In the genomic region with DNA sequence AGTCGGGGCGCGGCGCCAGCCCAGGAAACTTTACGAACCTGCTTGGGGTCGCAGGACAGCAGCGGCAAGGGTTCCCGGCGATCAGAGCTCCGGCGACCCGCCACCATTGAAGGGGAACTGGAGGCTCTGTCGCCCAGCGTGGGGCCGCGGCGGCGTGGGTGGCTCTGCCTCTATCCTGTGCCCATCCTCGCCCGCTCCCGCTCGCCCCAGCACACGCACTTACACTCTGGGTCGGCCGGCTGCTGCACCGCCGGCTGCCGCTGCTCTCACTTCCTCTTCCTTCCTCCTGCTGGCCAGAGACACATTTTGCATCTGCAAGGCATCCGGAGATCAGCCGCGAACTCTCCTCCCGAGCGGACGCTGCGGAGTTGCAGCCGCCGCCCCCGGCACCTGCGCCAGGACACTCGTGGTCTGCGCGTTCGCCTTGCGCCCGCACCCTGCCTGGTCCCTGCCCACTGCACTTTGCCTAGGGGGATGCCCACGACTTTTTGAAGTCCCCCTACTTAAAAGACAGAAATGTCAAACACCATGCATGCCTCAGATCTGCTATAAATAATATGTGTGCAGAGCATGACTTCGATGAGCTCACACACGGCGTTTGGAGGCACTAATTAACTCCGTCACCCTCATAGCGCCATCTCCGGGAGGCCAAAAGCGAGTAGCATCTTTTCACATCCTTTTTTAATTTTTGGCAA, we compare ENCODE assay signal across 1 cellular context.
TF ChIP-seq lines count a peak whose summit lies in the region.

ELMO1 (minus strand) TSS at position 228 of the 695 bp plus-strand sequence. CDS start 106,174 bp downstream, outside the sequence.

TF ChIP-seq in WTC11, 78 proteins besides CTCF, POLR2A, EP300 and RAD21 (continued from another document):
- TF ChIP-seq, protein P1, sequence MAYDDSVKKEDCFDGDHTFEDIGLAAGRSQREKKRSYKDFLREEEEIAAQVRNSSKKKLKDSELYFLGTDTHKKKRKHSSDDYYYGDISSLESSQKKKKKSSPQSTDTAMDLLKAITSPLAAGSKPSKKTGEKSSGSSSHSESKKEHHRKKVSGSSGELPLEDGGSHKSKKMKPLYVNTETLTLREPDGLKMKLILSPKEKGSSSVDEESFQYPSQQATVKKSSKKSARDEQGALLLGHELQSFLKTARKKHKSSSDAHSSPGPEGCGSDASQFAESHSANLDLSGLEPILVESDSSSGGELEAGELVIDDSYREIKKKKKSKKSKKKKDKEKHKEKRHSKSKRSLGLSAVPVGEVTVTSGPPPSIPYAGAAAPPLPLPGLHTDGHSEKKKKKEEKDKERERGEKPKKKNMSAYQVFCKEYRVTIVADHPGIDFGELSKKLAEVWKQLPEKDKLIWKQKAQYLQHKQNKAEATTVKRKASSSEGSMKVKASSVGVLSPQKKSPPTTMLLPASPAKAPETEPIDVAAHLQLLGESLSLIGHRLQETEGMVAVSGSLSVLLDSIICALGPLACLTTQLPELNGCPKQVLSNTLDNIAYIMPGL (CRISPR knock-in tag; IDR thresholded peaks at IDR 0.05), result peak; percentile 85; the same call in 1 of the 2 replicates
- peak; percentile 89 for TF ChIP-seq MAX (CRISPR knock-in tag; IDR thresholded peaks at IDR 0.05)
- TF ChIP-seq TEAD4 (CRISPR knock-in tag; IDR thresholded peaks at IDR 0.05), result no peak
- TF ChIP-seq FOXK1 (CRISPR knock-in tag; IDR thresholded peaks at IDR 0.05), result 0 out of 2 replicates have a peak, but pooled peaks have one; percentile 37
- no peak for TF ChIP-seq ATF1 (CRISPR knock-in tag; IDR thresholded peaks at IDR 0.05)
- TF ChIP-seq NR3C1 (CRISPR knock-in tag; conservative IDR thresholded peaks at IDR 0.05; ENCODE audit: low read depth), result no peak
- TF ChIP-seq NFE2L1 (CRISPR knock-in tag; IDR thresholded peaks at IDR 0.05), result peak; percentile 64; the same call in 1 of the 2 replicates
- peak; percentile 71 for TF ChIP-seq TEAD1 (CRISPR knock-in tag; IDR thresholded peaks at IDR 0.05)
- TF ChIP-seq, protein P2, sequence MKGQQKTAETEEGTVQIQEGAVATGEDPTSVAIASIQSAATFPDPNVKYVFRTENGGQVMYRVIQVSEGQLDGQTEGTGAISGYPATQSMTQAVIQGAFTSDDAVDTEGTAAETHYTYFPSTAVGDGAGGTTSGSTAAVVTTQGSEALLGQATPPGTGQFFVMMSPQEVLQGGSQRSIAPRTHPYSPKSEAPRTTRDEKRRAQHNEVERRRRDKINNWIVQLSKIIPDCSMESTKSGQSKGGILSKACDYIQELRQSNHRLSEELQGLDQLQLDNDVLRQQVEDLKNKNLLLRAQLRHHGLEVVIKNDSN (CRISPR knock-in tag; IDR thresholded peaks at IDR 0.05), result 0 out of 2 replicates have a peak, but pooled peaks have one; percentile 23
